ENCODE assay signal across 23 cellular contexts in the genomic region with DNA sequence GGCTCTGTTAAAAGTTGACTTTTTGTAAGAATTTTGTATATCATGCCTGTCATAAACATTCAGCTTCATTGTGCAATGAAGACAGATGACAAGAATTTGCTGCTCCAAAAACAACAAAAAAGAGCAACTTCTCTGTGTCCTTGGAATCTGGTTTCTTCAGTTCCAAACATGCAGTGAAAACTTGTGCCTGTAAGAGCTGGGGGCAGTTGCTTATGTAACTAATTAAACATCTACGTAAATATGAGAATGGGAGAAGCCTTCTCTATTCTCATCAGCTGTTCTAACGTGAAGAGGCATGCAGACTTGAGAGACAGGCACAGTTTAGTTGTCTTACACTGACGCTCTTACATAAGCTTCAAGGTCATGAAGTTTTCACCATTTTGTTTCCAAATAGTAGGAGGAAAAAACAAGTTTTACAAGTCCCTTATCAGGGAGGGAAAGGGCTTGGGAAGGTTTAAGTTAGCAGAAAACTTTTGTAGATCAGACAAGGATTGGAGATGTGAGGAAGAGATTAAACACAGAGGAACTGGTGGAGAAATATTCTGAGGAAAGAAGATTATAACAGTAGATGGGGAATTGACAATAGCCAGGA.
DNase-seq lines count a peak whose midpoint lies in the region; ATAC-seq, FAIRE-seq and TF ChIP-seq lines count a peak whose summit lies in the region.
"Had no signal": no experiment of that assay in that cellular context is flagged by ENCODE, and none has a peak within 500 bp of the region (broad histone marks: within the 10 kb centered on the region; RNA-seq: fewer than 3 reads in every experiment).

No MANE protein-coding gene starts in this region.

- DNase-seq in left cardiac atrium = no peak
- DNase-seq in right atrium auricular region (ENCODE audit: low spot score) = no peak
- peak; percentile 47 for DNase-seq in fibroblast of peridontal ligament (ENCODE audit: extremely low read depth)
- DNase-seq in mesothelial cell of epicardium (ENCODE audit: low spot score in 2 of 2, unreplicated experiment in 2 of 2) = no peak
- no peak for DNase-seq in colonic mucosa
- no peak for DNase-seq in GM12892 (ENCODE audit: insufficient read length)
- DNase-seq in activated T-cell treated with anti-CD3 and anti-CD28 coated beads, Interleukin-2, amount 50 U/mL, for 48 hours = no peak
- DNase-seq: activated CD4-positive, CD25-positive, alpha-beta regulatory T cell treated with anti-CD3 and anti-CD28 coated beads, Interleukin-2, amount 50 U/mL, for 72 hours; activated CD8-positive, alpha-beta T cell treated with anti-CD3 and anti-CD28 coated beads, Interleukin-2, amount 10 ng/mL, durations not matched to agents 7 days and 5 days; activated naive CD4-positive, alpha-beta T cell treated with anti-CD3 and anti-CD28 coated beads for 36 hours; activated T-cell treated with anti-CD3 and anti-CD28 coated beads, Interleukin-2, amount 50 U/mL, for 1 hour; Calu3; left colon; NCI-H1105; NCI-H526; stimulated activated CD4-positive, alpha-beta T cell treated with anti-CD3 and anti-CD28 coated beads, Interleukin-12 subunit alpha, Interleukin-12 subunit beta, amount 100 ng/mL, for 4 hours; uterus had no signal

- H3K4me1 ChIP-seq in right atrium auricular region = no peaks in the 10 kb centered on the region
- no peaks in the 10 kb centered on the region for H3K4me1 ChIP-seq in colonic mucosa
- H3K4me1 ChIP-seq: ascending aorta, uterus had no signal

- ATAC-seq in left cardiac atrium (peak; percentile 39 to 44), GM19463 (IDR thresholded peaks at IDR 0.05; ENCODE audit: unreplicated experiment) (no peak)
- ATAC-seq: activated CD8-positive, alpha-beta T cell treated with anti-CD3 and anti-CD28 coated beads, Interleukin-2, amount 10 ng/mL, durations not matched to agents 7 days and 5 days; left colon had no signal

- intact Hi-C loops in left cardiac atrium (cut with DNase I) (no loop called here), colonic mucosa (cut with DNase I) (no loop called here)

- no peaks in the 10 kb centered on the region for H3K36me3 Mint-ChIP-seq in mesothelial cell of epicardium

- no peak overlapping the region for H3K4me3 Mint-ChIP-seq in mesothelial cell of epicardium
- H3K4me3 Mint-ChIP-seq: activated CD8-positive, alpha-beta T cell treated with anti-CD3 and anti-CD28 coated beads, Interleukin-2, amount 10 ng/mL, durations not matched to agents 7 days and 5 days; activated naive CD4-positive, alpha-beta T cell treated with anti-CD3 and anti-CD28 coated beads for 36 hours had no signal

- no peak for FAIRE-seq in GM12892 (lab: Jason Lieb, UNC)
- FAIRE-seq: A204.1 had no signal

- peaks cover 20% of the 10 kb centered on the region for H3K4me1 Mint-ChIP-seq in mesothelial cell of epicardium

- H3K27ac ChIP-seq in right atrium auricular region (peak overlapping the region in 1 of 2 donors; percentile 6), colonic mucosa (no peak overlapping the region)
- H3K27ac ChIP-seq: ascending aorta, BLaER1, neutrophil, RWPE1, uterus had no signal

- no peak for TF ChIP-seq POLR2A in GM12892 (IDR thresholded peaks at IDR 0.05; ENCODE audit: low read depth, low read length)

- no peaks in the 10 kb centered on the region for H3K9me3 Mint-ChIP-seq in mesothelial cell of epicardium
- H3K9me3 Mint-ChIP-seq: activated naive CD4-positive, alpha-beta T cell treated with anti-CD3 and anti-CD28 coated beads for 36 hours had no signal

- no peaks in the 10 kb centered on the region for H3K27me3 Mint-ChIP-seq in mesothelial cell of epicardium (ENCODE audit: low read depth)

- H3K27me3 ChIP-seq in right atrium auricular region = no peaks in the 10 kb centered on the region
- no peaks in the 10 kb centered on the region for H3K27me3 ChIP-seq in colonic mucosa
- H3K27me3 ChIP-seq: ascending aorta, BLaER1, neutrophil, uterus had no signal

- no peak overlapping the region for H3K9ac ChIP-seq in colonic mucosa (ENCODE audit: low read depth in 2 of 2, low read length in 2 of 2)
- H3K9ac ChIP-seq: BLaER1 had no signal

- no peak for TF ChIP-seq CTCF in right atrium auricular region (IDR thresholded peaks at IDR 0.05)
- no peak for TF ChIP-seq CTCF in mesothelial cell of epicardium (IDR thresholded peaks at IDR 0.05; ENCODE audit: unreplicated experiment)
- no peak for TF ChIP-seq CTCF in colonic mucosa (IDR thresholded peaks at IDR 0.05)

- H3K4me3 ChIP-seq in right atrium auricular region = no peak overlapping the region
- H3K4me3 ChIP-seq in colonic mucosa = no peak overlapping the region
- H3K4me3 ChIP-seq: ascending aorta, BLaER1, uterus had no signal

- H3K27ac Mint-ChIP-seq in mesothelial cell of epicardium = peak overlapping the region; percentile 11
- H3K27ac Mint-ChIP-seq: activated CD8-positive, alpha-beta T cell treated with anti-CD3 and anti-CD28 coated beads, Interleukin-2, amount 10 ng/mL, durations not matched to agents 7 days and 5 days; activated naive CD4-positive, alpha-beta T cell treated with anti-CD3 and anti-CD28 coated beads for 36 hours had no signal

- no peaks in the 10 kb centered on the region for H3K9me3 ChIP-seq in right atrium auricular region
- H3K9me3 ChIP-seq in colonic mucosa = no peaks in the 10 kb centered on the region
- H3K9me3 ChIP-seq: ascending aorta, BLaER1, neutrophil, uterus had no signal

- no peaks in the 10 kb centered on the region for H3K36me3 ChIP-seq in right atrium auricular region
- no peaks in the 10 kb centered on the region for H3K36me3 ChIP-seq in colonic mucosa
- H3K36me3 ChIP-seq: ascending aorta, BLaER1, neutrophil, uterus had no signal
